10 cellular contexts compared by ENCODE assay signal in genomic region chr11:46248270-46249102, GRCh38. TPM values are rescaled to one million over a fixed set of nuclear protein-coding genes. Genes with fewer than 3 reads are reported as not detected.
A peak's percentile ranks its signal among the peaks of the same experiment; 100 is the strongest.
DNase-seq lines count a peak whose midpoint lies in the region; ATAC-seq and TF ChIP-seq lines count a peak whose summit lies in the region.
"Had no signal": no experiment of that assay in that cellular context is flagged by ENCODE, and none has a peak within 500 bp of the region (broad histone marks: within the 10 kb centered on the region; RNA-seq: fewer than 3 reads in every experiment).

No MANE protein-coding gene starts in this region.

- H3K36me3 Mint-ChIP-seq in HFFc6 (ENCODE audit: low read depth) (no peaks in the 10 kb centered on the region), WTC11 (no peaks in the 10 kb centered on the region)
- H3K36me3 Mint-ChIP-seq: naive B cell had no signal

- H3K4me3 ChIP-seq in A673 (ENCODE audit: low read depth, low read length, poor library complexity, severe bottlenecking): no peak overlapping the region

- H3K9me3 ChIP-seq in A673 (ENCODE audit: low read depth, low read length, poor library complexity, severe bottlenecking): no peaks in the 10 kb centered on the region

- ATAC-seq in WTC11: peak; percentile 62
- no peak for ATAC-seq in GM18519 (IDR thresholded peaks at IDR 0.05; ENCODE audit: low FRiP score, unreplicated experiment)
- ATAC-seq in GM19351 (IDR thresholded peaks at IDR 0.05; ENCODE audit: unreplicated experiment): no peak

- TF ChIP-seq CTCF in A673 (conservative IDR thresholded peaks at IDR 0.05; ENCODE audit: low read depth, low read length): no peak
- no peak for TF ChIP-seq CTCF in HFFc6 (IDR thresholded peaks at IDR 0.05)
- TF ChIP-seq CTCF in WTC11 (IDR thresholded peaks at IDR 0.05): no peak

- peaks cover 17% of the 10 kb centered on the region for H3K4me1 ChIP-seq in A673 (ENCODE audit: insufficient read depth, low read length, poor library complexity, severe bottlenecking)

- H3K4me3 Mint-ChIP-seq in HFFc6 (peak overlapping the region; percentile 51), WTC11 (no peak overlapping the region)

- no TSS peak for BruUV-seq in A673 (replicated peaks; lab: Mats Ljungman, UMichigan)

- H3K27ac ChIP-seq in A673 (ENCODE audit: low read depth, low read length, poor library complexity, severe bottlenecking): peak overlapping the region; percentile 42

- POLR2A ChIA-PET in A673 (lab: Charles Lee; ENCODE audit: low non-redundant PET) (interaction anchor here (0.7 kb wide), 1 partner anchor 413 kb away, joined by 4 read pairs; no protein-coding TSS in a partner anchor), WTC11 (lab: Charles Lee) (interaction anchor here (0.7 to 1.2 kb wide), 5 partner anchors 10 to 96 kb away, joined by 3 to 5 read pairs (median 4); no protein-coding TSS in a partner anchor)

- intact Hi-C loops in A673 (cut with micrococcal nuclease; ENCODE audit: unreplicated experiment): loop anchor here (10.0 kb wide), 1 partner anchor 1616 kb away; no protein-coding TSS in a partner anchor

- H3K9me3 Mint-ChIP-seq in HFFc6: no peaks in the 10 kb centered on the region
- no peaks in the 10 kb centered on the region for H3K9me3 Mint-ChIP-seq in WTC11
- H3K9me3 Mint-ChIP-seq: naive B cell had no signal

- DNase-seq in A673 (ENCODE audit: low spot score) (peak; percentile 86), HFFc6 (peak; percentile 95), WTC11 (ENCODE audit: low spot score) (no peak), iPS DF 4.7 (ENCODE audit: extremely low read depth, low spot score) (peak; percentile 75), DMS114 treated with DMSO at 0.1 percent for 48 hours (lab: John Stamatoyannopoulos, UW; ENCODE audit: unreplicated experiment) (no peak)
- DNase-seq in effector CD8-positive, alpha-beta T cell (lab: John Stamatoyannopoulos, UW): no peak
- DNase-seq: naive B cell, NCI-H1048 had no signal

- H3K27me3 ChIP-seq in A673 (replicated peaks; ENCODE audit: insufficient read depth, low read depth, low read length, poor library complexity): no peaks in the 10 kb centered on the region

- CTCF ChIA-PET in A673 (lab: Charles Lee): interaction anchor here (0.7 to 1.0 kb wide), 2 partner anchors 42 to 70 kb away, joined by 4 to 5 read pairs; no protein-coding TSS in a partner anchor
- CTCF ChIA-PET in WTC11 (lab: Charles Lee): interaction anchor here (0.7 to 3.0 kb wide), 12 partner anchors 9 to 114 kb away, joined by 3 to 21 read pairs (median 4); partner anchors contain the start of gene CREB3L1

- H3K4me1 Mint-ChIP-seq in HFFc6 (ENCODE audit: low read depth): peaks cover 75% of the 10 kb centered on the region
- peaks cover 22% of the 10 kb centered on the region for H3K4me1 Mint-ChIP-seq in WTC11

- H3K36me3 ChIP-seq in A673 (ENCODE audit: insufficient read depth, low read length, poor library complexity, severe bottlenecking): no peaks in the 10 kb centered on the region

- H3K27ac Mint-ChIP-seq in HFFc6 (peak overlapping the region; percentile 100), WTC11 (peak overlapping the region; percentile 20; the same call in 1 of the 2 replicates)

- H3K27me3 Mint-ChIP-seq in HFFc6 (ENCODE audit: insufficient read depth) (peaks cover 5% of the 10 kb centered on the region), WTC11 (ENCODE audit: low read depth) (peaks cover 2% of the 10 kb centered on the region; the same call in 1 of the 2 replicates)

TF ChIP-seq in WTC11, 78 proteins besides CTCF, POLR2A, EP300 and RAD21:
- TF ChIP-seq, protein P1, sequence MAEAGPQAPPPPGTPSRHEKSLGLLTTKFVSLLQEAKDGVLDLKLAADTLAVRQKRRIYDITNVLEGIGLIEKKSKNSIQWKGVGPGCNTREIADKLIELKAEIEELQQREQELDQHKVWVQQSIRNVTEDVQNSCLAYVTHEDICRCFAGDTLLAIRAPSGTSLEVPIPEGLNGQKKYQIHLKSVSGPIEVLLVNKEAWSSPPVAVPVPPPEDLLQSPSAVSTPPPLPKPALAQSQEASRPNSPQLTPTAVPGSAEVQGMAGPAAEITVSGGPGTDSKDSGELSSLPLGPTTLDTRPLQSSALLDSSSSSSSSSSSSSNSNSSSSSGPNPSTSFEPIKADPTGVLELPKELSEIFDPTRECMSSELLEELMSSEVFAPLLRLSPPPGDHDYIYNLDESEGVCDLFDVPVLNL (CRISPR knock-in tag; IDR thresholded peaks at IDR 0.05; ENCODE audit: borderline replicate concordance, low read depth): no peak
- no peak for TF ChIP-seq ZNF219 (CRISPR knock-in tag; IDR thresholded peaks at IDR 0.05; ENCODE audit: borderline replicate concordance)
- TF ChIP-seq, protein P2, sequence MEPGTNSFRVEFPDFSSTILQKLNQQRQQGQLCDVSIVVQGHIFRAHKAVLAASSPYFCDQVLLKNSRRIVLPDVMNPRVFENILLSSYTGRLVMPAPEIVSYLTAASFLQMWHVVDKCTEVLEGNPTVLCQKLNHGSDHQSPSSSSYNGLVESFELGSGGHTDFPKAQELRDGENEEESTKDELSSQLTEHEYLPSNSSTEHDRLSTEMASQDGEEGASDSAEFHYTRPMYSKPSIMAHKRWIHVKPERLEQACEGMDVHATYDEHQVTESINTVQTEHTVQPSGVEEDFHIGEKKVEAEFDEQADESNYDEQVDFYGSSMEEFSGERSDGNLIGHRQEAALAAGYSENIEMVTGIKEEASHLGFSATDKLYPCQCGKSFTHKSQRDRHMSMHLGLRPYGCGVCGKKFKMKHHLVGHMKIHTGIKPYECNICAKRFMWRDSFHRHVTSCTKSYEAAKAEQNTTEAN (CRISPR knock-in tag; IDR thresholded peaks at IDR 0.05): no peak
- TF ChIP-seq ZNF138 (CRISPR knock-in tag; conservative IDR thresholded peaks at IDR 0.05): no peak
- no peak for TF ChIP-seq CREB1 (CRISPR knock-in tag; IDR thresholded peaks at IDR 0.05)
- TF ChIP-seq NR1H2 (CRISPR knock-in tag; IDR thresholded peaks at IDR 0.05): no peak
- no peak for TF ChIP-seq RELA (CRISPR knock-in tag; IDR thresholded peaks at IDR 0.05; ENCODE audit: borderline replicate concordance)
- TF ChIP-seq ELF4 (CRISPR knock-in tag; IDR thresholded peaks at IDR 0.05; ENCODE audit: low read depth): no peak
- TF ChIP-seq ZNF396 (CRISPR knock-in tag; IDR thresholded peaks at IDR 0.05; ENCODE audit: borderline replicate concordance): no peak
- TF ChIP-seq ETV6 (CRISPR knock-in tag; IDR thresholded peaks at IDR 0.05): no peak
- no peak for TF ChIP-seq IRF1 (CRISPR knock-in tag; IDR thresholded peaks at IDR 0.05)
- TF ChIP-seq MXD4 (CRISPR knock-in tag; IDR thresholded peaks at IDR 0.05; ENCODE audit: borderline replicate concordance): no peak
- TF ChIP-seq, protein P3, sequence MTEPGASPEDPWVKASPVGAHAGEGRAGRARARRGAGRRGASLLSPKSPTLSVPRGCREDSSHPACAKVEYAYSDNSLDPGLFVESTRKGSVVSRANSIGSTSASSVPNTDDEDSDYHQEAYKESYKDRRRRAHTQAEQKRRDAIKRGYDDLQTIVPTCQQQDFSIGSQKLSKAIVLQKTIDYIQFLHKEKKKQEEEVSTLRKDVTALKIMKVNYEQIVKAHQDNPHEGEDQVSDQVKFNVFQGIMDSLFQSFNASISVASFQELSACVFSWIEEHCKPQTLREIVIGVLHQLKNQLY (CRISPR knock-in tag; IDR thresholded peaks at IDR 0.05): no peak
- no peak for TF ChIP-seq ZBTB21 (CRISPR knock-in tag; IDR thresholded peaks at IDR 0.05; ENCODE audit: borderline replicate concordance)
- no peak for TF ChIP-seq FOXK1 (CRISPR knock-in tag; IDR thresholded peaks at IDR 0.05)

RNA-seq across cellular contexts. Expression of gene CREB3L1, which starts 29.0 kb away (rescaled TPM):
- total RNA-seq in A673 (2021) (3.5 and 10.7 TPM in 2 replicates), WTC11 (2021) (10.9 to 12.6 TPM (median 11.4 TPM) in 3 replicates)
- 100 to 1,000 TPM; 282 to 328 (median 310) TPM for total RNA-seq in HFFc6 (2021; fragmentation: NEBNext Ultra II Directional; extraction: Animal tissue kit (Norgen Biotek cat#: 25700))

Comparison
In these comparisons a context has a peak if more than half of its experiments do, and no peak if none do; other contexts are left out.
1. DNase-seq: peak in A673 (single experiment), HFFc6 (single experiment) and iPS DF 4.7 (single experiment); none in WTC11 (single experiment), DMS114 treated with DMSO at 0.1 percent for 48 hours (single experiment) and effector CD8-positive, alpha-beta T cell (single experiment).
2. RNA of gene CREB3L1, which starts 29.0 kb away (total RNA-seq): 282 to 328 TPM in HFFc6; 10.9 to 12.6 TPM in WTC11 and 3.5 to 10.7 TPM in A673; every median in the first group is over 10 times any median in the second.